1 cellular context compared by ENCODE assay signal in genomic region chr9:38066907-38067610, GRCh38.
TF ChIP-seq lines count a peak whose summit lies in the region.

No MANE protein-coding gene starts in this region.

TF ChIP-seq in K562, 482 proteins besides CTCF, POLR2A, EP300 and RAD21 (continued from another document):
- TF ChIP-seq UBTF (IDR thresholded peaks at IDR 0.05; ENCODE audit: borderline replicate concordance in 1 of 2, low read depth in 2 of 2, low read length in 2 of 2) (0 out of 4 replicates have a peak, but pooled peaks of 1 of the 2 experiments have one; percentile 11), E2F6 (IDR thresholded peaks at IDR 0.05; ENCODE audit: borderline replicate concordance in 1 of 2, extremely low read depth in 1 of 2, insufficient read depth in 1 of 2, insufficient read length in 1 of 2, low read depth in 1 of 2, low read length in 1 of 2, poor library complexity in 1 of 2, severe bottlenecking in 1 of 2) (peak in 1 of 2 experiments; percentile 28), SPI1 (IDR thresholded peaks at IDR 0.05; ENCODE audit: borderline replicate concordance, low read depth, low read length) (peak; percentile 52; the same call in 1 of the 2 replicates), CHD4 (IDR thresholded peaks at IDR 0.05; ENCODE audit: insufficient read depth, insufficient replicate concordance, low read depth, low read length, poor library complexity, severe bottlenecking) (no peak)
